11 cellular contexts compared by ENCODE assay signal in genomic region chr5:93599427-93600146, GRCh38. TPM values are rescaled to one million over a fixed set of nuclear protein-coding genes. Genes with fewer than 3 reads are reported as not detected.
A peak's percentile ranks its signal among the peaks of the same experiment; 100 is the strongest.
DNase-seq lines count a peak whose midpoint lies in the region; ATAC-seq and TF ChIP-seq lines count a peak whose summit lies in the region.
"Had no signal": no experiment of that assay in that cellular context is flagged by ENCODE, and none has a peak within 500 bp of the region (broad histone marks: within the 10 kb centered on the region; RNA-seq: fewer than 3 reads in every experiment).

No MANE protein-coding gene starts in this region.

- peaks cover 33% of the 10 kb centered on the region for H3K4me1 Mint-ChIP-seq in chondrocyte (ENCODE audit: low read depth)
- H3K4me1 Mint-ChIP-seq in stimulated activated naive CD8-positive, alpha-beta T cell treated with anti-CD3 and anti-CD28 coated beads, Interleukin-15, amount 100 ng/mL, for 72 hours, result peaks cover 50% of the 10 kb centered on the region

- H3K27ac ChIP-seq in layer of hippocampus (ENCODE audit: low read depth, low read length), result peak overlapping the region; percentile 60
- H3K27ac ChIP-seq in stomach smooth muscle (ENCODE audit: low read length), result peak overlapping the region; percentile 41

- DNase-seq in NCI-H748 treated with DMSO at 0.1 percent for 48 hours (lab: John Stamatoyannopoulos, UW) (peak; percentile 86), chondrocyte (ENCODE audit: low spot score) (peak; percentile 76), NCI-H774 (lab: John Stamatoyannopoulos, UW) (no peak), NCI-H2029 (lab: John Stamatoyannopoulos, UW) (no peak)
- DNase-seq in stimulated activated naive CD8-positive, alpha-beta T cell treated with anti-CD3 and anti-CD28 coated beads, Interleukin-15, amount 100 ng/mL, for 72 hours, result no peak
- DNase-seq: activated naive CD8-positive, alpha-beta T cell treated with anti-CD3 and anti-CD28 coated beads, Interleukin-2, amount 10 ng/mL, durations not matched to agents 7 days and 5 days; CD8-positive, alpha-beta memory T cell; naive thymus-derived CD8-positive, alpha-beta T cell; NCI-H2171 had no signal

- peaks cover 10% of the 10 kb centered on the region for H3K4me1 ChIP-seq in stomach smooth muscle (ENCODE audit: control insufficient read depth, insufficient read depth, low read length)

- H3K27me3 Mint-ChIP-seq in chondrocyte (ENCODE audit: low read depth), result no peaks in the 10 kb centered on the region
- no peaks in the 10 kb centered on the region for H3K27me3 Mint-ChIP-seq in stimulated activated naive CD8-positive, alpha-beta T cell treated with anti-CD3 and anti-CD28 coated beads, Interleukin-15, amount 100 ng/mL, for 72 hours

- H3K4me3 Mint-ChIP-seq in chondrocyte (ENCODE audit: unreplicated experiment), result no peak overlapping the region
- H3K4me3 Mint-ChIP-seq in stimulated activated naive CD8-positive, alpha-beta T cell treated with anti-CD3 and anti-CD28 coated beads, Interleukin-15, amount 100 ng/mL, for 72 hours, result no peak overlapping the region
- H3K4me3 Mint-ChIP-seq: activated naive CD8-positive, alpha-beta T cell treated with anti-CD3 and anti-CD28 coated beads, Interleukin-2, amount 10 ng/mL, durations not matched to agents 7 days and 5 days; CD8-positive, alpha-beta memory T cell; naive thymus-derived CD8-positive, alpha-beta T cell had no signal

- H3K4me3 ChIP-seq in stomach smooth muscle (ENCODE audit: low read length in 2 of 2), result peak overlapping the region in 1 of 2 donors; percentile 40

- no peak overlapping the region for H3K27ac Mint-ChIP-seq in chondrocyte (ENCODE audit: unreplicated experiment)
- no peak overlapping the region for H3K27ac Mint-ChIP-seq in stimulated activated naive CD8-positive, alpha-beta T cell treated with anti-CD3 and anti-CD28 coated beads, Interleukin-15, amount 100 ng/mL, for 72 hours
- H3K27ac Mint-ChIP-seq: activated naive CD8-positive, alpha-beta T cell treated with anti-CD3 and anti-CD28 coated beads, Interleukin-2, amount 10 ng/mL, durations not matched to agents 7 days and 5 days; CD8-positive, alpha-beta memory T cell; naive thymus-derived CD8-positive, alpha-beta T cell had no signal

- no peak for ATAC-seq in stimulated activated naive CD8-positive, alpha-beta T cell treated with anti-CD3 and anti-CD28 coated beads, Interleukin-15, amount 100 ng/mL, for 72 hours
- ATAC-seq: naive thymus-derived CD8-positive, alpha-beta T cell had no signal

- peaks cover 0 to 8% of the 10 kb centered on the region in 2 donors for H3K36me3 ChIP-seq in stomach smooth muscle (ENCODE audit: control insufficient read depth in 2 of 2, insufficient read depth in 2 of 2, low read length in 2 of 2)

- H3K9ac ChIP-seq in stomach smooth muscle (ENCODE audit: low read length in 2 of 2), result no peak overlapping the region

- H3K36me3 Mint-ChIP-seq in chondrocyte (ENCODE audit: low read depth), result peaks cover 2% of the 10 kb centered on the region
- H3K36me3 Mint-ChIP-seq: CD8-positive, alpha-beta memory T cell had no signal

- TF ChIP-seq CTCF in chondrocyte (IDR thresholded peaks at IDR 0.05), result no peak

- H3K9me3 Mint-ChIP-seq in chondrocyte (ENCODE audit: low read depth), result peaks cover 2% of the 10 kb centered on the region
- H3K9me3 Mint-ChIP-seq in stimulated activated naive CD8-positive, alpha-beta T cell treated with anti-CD3 and anti-CD28 coated beads, Interleukin-15, amount 100 ng/mL, for 72 hours, result no peaks in the 10 kb centered on the region

- H3K27me3 ChIP-seq in layer of hippocampus (ENCODE audit: control insufficient read depth, insufficient read depth, low read length) (peaks cover 7% of the 10 kb centered on the region), stomach smooth muscle (ENCODE audit: control insufficient read depth in 1 of 2, insufficient read depth in 2 of 2, low read length in 2 of 2) (peaks cover 3 to 25% of the 10 kb centered on the region in 2 donors)

- no peaks in the 10 kb centered on the region for H3K9me3 ChIP-seq in stomach smooth muscle (ENCODE audit: control insufficient read depth in 2 of 2, low read length in 2 of 2)

RNA-seq across cellular contexts. Expression of gene NR2F1, which starts 16.6 kb away (rescaled TPM):
- total RNA-seq in chondrocyte, result 28.7 to 41.9 TPM (median 30.8 TPM) in 3 replicates
- total RNA-seq: activated naive CD8-positive, alpha-beta T cell treated with anti-CD3 and anti-CD28 coated beads, Interleukin-2, amount 10 ng/mL, durations not matched to agents 7 days and 5 days; CD8-positive, alpha-beta memory T cell; naive thymus-derived CD8-positive, alpha-beta T cell had no signal

RNA-seq across cellular contexts. Expression of gene NR2F1-AS1, which starts 18.6 kb away (rescaled TPM):
- 16.2 to 20.0 TPM (median 19.7 TPM) in 3 replicates for total RNA-seq in chondrocyte
- total RNA-seq: activated naive CD8-positive, alpha-beta T cell treated with anti-CD3 and anti-CD28 coated beads, Interleukin-2, amount 10 ng/mL, durations not matched to agents 7 days and 5 days; CD8-positive, alpha-beta memory T cell; naive thymus-derived CD8-positive, alpha-beta T cell had no signal

Comparison
In these comparisons a context has a peak if more than half of its experiments do, and no peak if none do; other contexts are left out.
1. DNase-seq: peak in NCI-H748 treated with DMSO at 0.1 percent for 48 hours (single experiment) and chondrocyte (single experiment); none in NCI-H774 (single experiment), stimulated activated naive CD8-positive, alpha-beta T cell treated with anti-CD3 and anti-CD28 coated beads, Interleukin-15, amount 100 ng/mL, for 72 hours (0 of 2) and NCI-H2029 (single experiment).